ENCODE assay signal across 9 cellular contexts in genomic region chr12:11758087-11758837, GRCh38.
DNase-seq lines count a peak whose midpoint lies in the region; ATAC-seq, FAIRE-seq and TF ChIP-seq lines count a peak whose summit lies in the region.
"Had no signal": no experiment of that assay in that cellular context is flagged by ENCODE, and none has a peak within 500 bp of the region (broad histone marks: within the 10 kb centered on the region; RNA-seq: fewer than 3 reads in every experiment).

No MANE protein-coding gene starts in this region.

- peak overlapping the region; percentile 50 to 54 for H3K27ac ChIP-seq in liver (ENCODE audit: low read depth in 1 of 2, low read length in 2 of 2)
- H3K27ac ChIP-seq in HepG2 (ENCODE audit: extremely low read length, insufficient read depth, low read length): no peak overlapping the region
- H3K27ac ChIP-seq in colonic mucosa: peak overlapping the region; percentile 25

- DNase-seq in HepG2 (ENCODE audit: low spot score) (no peak), colonic mucosa (no peak), dermis blood vessel endothelial cell (no peak)
- DNase-seq in naive thymus-derived CD8-positive, alpha-beta T cell: no peak
- no peak for DNase-seq in stimulated activated CD4-positive, alpha-beta T cell treated with anti-CD3 and anti-CD28 coated beads, Interleukin-4, amount 100 ng/mL, for 24 hours
- DNase-seq: OCI-M1 had no signal

- no peak for TF ChIP-seq RAD21 in liver (IDR thresholded peaks at IDR 0.05)
- TF ChIP-seq RAD21 in HepG2 (CRISPR knock-in tag; IDR thresholded peaks at IDR 0.05): no peak

- no peak overlapping the region for H3K4me2 ChIP-seq in HepG2 (ENCODE audit: low read depth, low read length)

- no peaks in the 10 kb centered on the region for H3K27me3 Mint-ChIP-seq in naive thymus-derived CD8-positive, alpha-beta T cell

- H3K27ac Mint-ChIP-seq in naive thymus-derived CD8-positive, alpha-beta T cell: peak overlapping the region in 6 of 10 donors; percentile 9 to 71 (median 48)

- H3K27me3 ChIP-seq in liver (ENCODE audit: control insufficient read depth in 4 of 4, insufficient read depth in 4 of 4, low read length in 3 of 4) (no peaks in the 10 kb centered on the region), HepG2 (ENCODE audit: control insufficient read depth in 1 of 2, insufficient read depth in 2 of 2, low read length in 2 of 2) (no peaks in the 10 kb centered on the region), colonic mucosa (no peaks in the 10 kb centered on the region)

- H3K4me1 ChIP-seq in liver (ENCODE audit: control insufficient read depth in 4 of 4, insufficient read depth in 4 of 4, low read length in 3 of 4): no peaks in the 10 kb centered on the region
- peaks cover under 1% of the 10 kb centered on the region; the same call in 1 of the 2 replicates for H3K4me1 ChIP-seq in HepG2 (ENCODE audit: insufficient read depth, low read length)
- H3K4me1 ChIP-seq in colonic mucosa: peaks cover 17% of the 10 kb centered on the region

- H3K9me3 ChIP-seq in liver (ENCODE audit: control insufficient read depth in 4 of 4, low read length in 3 of 4) (no peaks in the 10 kb centered on the region), HepG2 (ENCODE audit: low read length) (no peaks in the 10 kb centered on the region), colonic mucosa (no peaks in the 10 kb centered on the region)

- H3K4me1 Mint-ChIP-seq in naive thymus-derived CD8-positive, alpha-beta T cell: peaks cover 12 to 42% (median 16%) of the 10 kb centered on the region in 4 donors

- H3K9ac ChIP-seq in liver (ENCODE audit: low read depth in 1 of 2, low read length in 2 of 2) (no peak overlapping the region), HepG2 (ENCODE audit: insufficient read depth, low read depth, low read length) (no peak overlapping the region), colonic mucosa (ENCODE audit: low read depth in 2 of 2, low read length in 2 of 2) (peak overlapping the region in 1 of 2 donors; percentile 42)

- no peak for TF ChIP-seq EP300 in HepG2 (IDR thresholded peaks at IDR 0.05; ENCODE audit: low read depth in 2 of 2, low read length in 2 of 2)
- TF ChIP-seq EP300 in HepG2 (CRISPR knock-in tag; IDR thresholded peaks at IDR 0.05; ENCODE audit: borderline replicate concordance): no peak

- in situ Hi-C loops in HepG2 (cut with HindIII; ENCODE audit: extremely low pct_ligation_motif_present, low pct_unique_long_range_greater_than_20kb): no loop called here

- POLR2A ChIA-PET in HepG2 (lab: Yijun Ruan, JAX): no interaction called here
- POLR2A ChIA-PET in naive thymus-derived CD8-positive, alpha-beta T cell (lab: Charles Lee): interaction anchor here (0.6 kb wide), 1 partner anchor 1025 kb away, joined by 3 read pairs; no protein-coding TSS in a partner anchor

- H3K9me3 Mint-ChIP-seq in naive thymus-derived CD8-positive, alpha-beta T cell: no peaks in the 10 kb centered on the region

- peak overlapping the region in 2 of 10 donors; percentile 1 to 8 for H3K4me3 Mint-ChIP-seq in naive thymus-derived CD8-positive, alpha-beta T cell

- H3K36me3 Mint-ChIP-seq in naive thymus-derived CD8-positive, alpha-beta T cell: peaks cover 0 to 36% (median 16%) of the 10 kb centered on the region in 3 donors

- TF ChIP-seq POLR2A in HepG2 (IDR thresholded peaks at IDR 0.05; ENCODE audit: insufficient read depth in 1 of 2, low read depth in 2 of 2, low read length in 2 of 2): no peak

- no peaks in the 10 kb centered on the region for H4K20me1 ChIP-seq in HepG2 (ENCODE audit: insufficient read depth, low read length)

- intact Hi-C loops in HepG2 (cut with micrococcal nuclease; ENCODE audit: unreplicated experiment): no loop called here
- intact Hi-C loops in colonic mucosa (cut with DNase I): no loop called here

- no TSS peak for BruUV-seq in HepG2 (replicated peaks; lab: Mats Ljungman, UMichigan)

- no peak for FAIRE-seq in HepG2 (lab: Jason Lieb, UNC)

- H3K79me2 ChIP-seq in HepG2 (ENCODE audit: insufficient read depth, low read length): no peaks in the 10 kb centered on the region

- TF ChIP-seq CTCF in liver (IDR thresholded peaks at IDR 0.05; ENCODE audit: low read depth, low read length, missing input control) (no peak), HepG2 (CRISPR knock-in tag; IDR thresholded peaks at IDR 0.05) (no peak), colonic mucosa (IDR thresholded peaks at IDR 0.05) (no peak)

- H3K36me3 ChIP-seq in liver (ENCODE audit: control insufficient read depth in 4 of 4, insufficient read depth in 3 of 4, low read depth in 1 of 4, low read length in 3 of 4) (peaks cover 4 to 19% (median 11%) of the 10 kb centered on the region in 4 donors), HepG2 (replicated peaks in 1 of 2; ENCODE audit: control insufficient read depth in 1 of 2, insufficient read depth in 2 of 2, low read length in 2 of 2) (no peaks in the 10 kb centered on the region; a peak in 1 of 5 replicates), colonic mucosa (no peaks in the 10 kb centered on the region)

- no peak overlapping the region for H2AFZ ChIP-seq in HepG2 (ENCODE audit: low read length)

- 79% methylated on average over 8 of the region's 8 CpGs for WGBS in liver
- 87% methylated on average over 8 of the region's 8 CpGs for WGBS in HepG2 (ENCODE audit: low lambda C conversion rate)

- no peak for ATAC-seq in HepG2
- ATAC-seq in naive thymus-derived CD8-positive, alpha-beta T cell: no peak
- ATAC-seq in GM21360 (IDR thresholded peaks at IDR 0.05; ENCODE audit: unreplicated experiment): no peak
- ATAC-seq in HG03565 (IDR thresholded peaks at IDR 0.05; ENCODE audit: unreplicated experiment): no peak

- H3K4me3 ChIP-seq in liver (ENCODE audit: low read depth in 1 of 3, low read length in 3 of 3): no peak overlapping the region
- H3K4me3 ChIP-seq in HepG2 (replicated peaks in 1 of 3; ENCODE audit: insufficient read depth in 1 of 3, low read depth in 2 of 3, low read length in 3 of 3): no peak overlapping the region
- no peak overlapping the region for H3K4me3 ChIP-seq in colonic mucosa

- CTCF ChIA-PET in HepG2 (lab: Yijun Ruan, JAX; ENCODE audit: low intra/inter-chr PET ratio, low total read pairs): no interaction called here

TF ChIP-seq in liver, 16 proteins besides CTCF, POLR2A, EP300 and RAD21:
- TF ChIP-seq HNF4G (IDR thresholded peaks at IDR 0.05): no peak

TF ChIP-seq in HepG2, 621 proteins besides CTCF, POLR2A, EP300 and RAD21 (continues in another document):
- TF ChIP-seq, protein P1, sequence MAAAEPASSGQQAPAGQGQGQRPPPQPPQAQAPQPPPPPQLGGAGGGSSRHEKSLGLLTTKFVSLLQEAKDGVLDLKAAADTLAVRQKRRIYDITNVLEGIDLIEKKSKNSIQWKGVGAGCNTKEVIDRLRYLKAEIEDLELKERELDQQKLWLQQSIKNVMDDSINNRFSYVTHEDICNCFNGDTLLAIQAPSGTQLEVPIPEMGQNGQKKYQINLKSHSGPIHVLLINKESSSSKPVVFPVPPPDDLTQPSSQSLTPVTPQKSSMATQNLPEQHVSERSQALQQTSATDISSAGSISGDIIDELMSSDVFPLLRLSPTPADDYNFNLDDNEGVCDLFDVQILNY (CRISPR knock-in tag; conservative IDR thresholded peaks at IDR 0.05): no peak
- TF ChIP-seq TRIM24 (CRISPR knock-in tag; IDR thresholded peaks at IDR 0.05): no peak
- TF ChIP-seq, protein P2, sequence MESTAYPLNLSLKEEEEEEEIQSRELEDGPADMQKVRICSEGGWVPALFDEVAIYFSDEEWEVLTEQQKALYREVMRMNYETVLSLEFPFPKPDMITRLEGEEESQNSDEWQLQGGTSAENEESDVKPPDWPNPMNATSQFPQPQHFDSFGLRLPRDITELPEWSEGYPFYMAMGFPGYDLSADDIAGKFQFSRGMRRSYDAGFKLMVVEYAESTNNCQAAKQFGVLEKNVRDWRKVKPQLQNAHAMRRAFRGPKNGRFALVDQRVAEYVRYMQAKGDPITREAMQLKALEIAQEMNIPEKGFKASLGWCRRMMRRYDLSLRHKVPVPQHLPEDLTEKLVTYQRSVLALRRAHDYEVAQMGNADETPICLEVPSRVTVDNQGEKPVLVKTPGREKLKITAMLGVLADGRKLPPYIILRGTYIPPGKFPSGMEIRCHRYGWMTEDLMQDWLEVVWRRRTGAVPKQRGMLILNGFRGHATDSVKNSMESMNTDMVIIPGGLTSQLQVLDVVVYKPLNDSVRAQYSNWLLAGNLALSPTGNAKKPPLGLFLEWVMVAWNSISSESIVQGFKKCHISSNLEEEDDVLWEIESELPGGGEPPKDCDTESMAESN (CRISPR knock-in tag; conservative IDR thresholded peaks at IDR 0.05): no peak
- TF ChIP-seq HNF4G (IDR thresholded peaks at IDR 0.05; ENCODE audit: borderline replicate concordance, low read depth, low read length): no peak
- no peak for TF ChIP-seq HNF4G (CRISPR knock-in tag; IDR thresholded peaks at IDR 0.05; ENCODE audit: borderline replicate concordance, low read depth)
- TF ChIP-seq SNAI1 (CRISPR knock-in tag; IDR thresholded peaks at IDR 0.05; ENCODE audit: borderline replicate concordance): no peak
- no peak for TF ChIP-seq ZNF20 (CRISPR knock-in tag; IDR thresholded peaks at IDR 0.05)
- no peak for TF ChIP-seq ZBTB49 (CRISPR knock-in tag; IDR thresholded peaks at IDR 0.05; ENCODE audit: borderline replicate concordance)
- TF ChIP-seq MIER3 (CRISPR knock-in tag; IDR thresholded peaks at IDR 0.05; ENCODE audit: borderline replicate concordance): no peak
- no peak for TF ChIP-seq MLLT10 (CRISPR knock-in tag; IDR thresholded peaks at IDR 0.05)
- TF ChIP-seq FOXJ3 (CRISPR knock-in tag; IDR thresholded peaks at IDR 0.05; ENCODE audit: borderline replicate concordance): no peak
- TF ChIP-seq ZEB1 (IDR thresholded peaks at IDR 0.05; ENCODE audit: insufficient replicate concordance, low read depth): no peak
- no peak for TF ChIP-seq WIZ (CRISPR knock-in tag; IDR thresholded peaks at IDR 0.05)
- TF ChIP-seq NR2F1 (CRISPR knock-in tag; IDR thresholded peaks at IDR 0.05): no peak
- no peak for TF ChIP-seq RFX1 (IDR thresholded peaks at IDR 0.05)
- TF ChIP-seq NCOA2 (CRISPR knock-in tag; IDR thresholded peaks at IDR 0.05): no peak
